ENCODE assay signal across 28 cellular contexts in genomic region chr14:73368621-73369020, GRCh38.
"Had no signal": no experiment of that assay in that cellular context is flagged by ENCODE, and none has a peak within 500 bp of the region (broad histone marks: within the 10 kb centered on the region; RNA-seq: fewer than 3 reads in every experiment).

No MANE protein-coding gene starts in this region.

- ATAC-seq: activated CD4-positive, CD25-positive, alpha-beta regulatory T cell treated with anti-CD3 and anti-CD28 coated beads, Interleukin-2, amount 50 U/mL, for 24 hours; left ventricle myocardium superior; right lobe of liver; stimulated activated effector memory CD8-positive, alpha-beta T cell treated with anti-CD3 and anti-CD28 coated beads, Interleukin-12 subunit alpha, Interleukin-12 subunit beta, amount 100 ng/mL, for 72 hours had no signal

- H3K27ac ChIP-seq: breast epithelium, epithelial cell of prostate, esophagus squamous epithelium, right lobe of liver, skin epidermis, thyroid gland, upper lobe of left lung, vagina, VCaP had no signal

- DNase-seq: activated CD4-positive, alpha-beta memory T cell treated with anti-CD3 and anti-CD28 coated beads, Interleukin-2, amount 10 ng/mL, durations not matched to agents 7 days and 5 days; activated CD4-positive, alpha-beta T cell treated with anti-CD3 and anti-CD28 coated beads, Interleukin-2, amount 10 ng/mL, durations not matched to agents 24 days and 14 days; activated CD8-positive, alpha-beta memory T cell treated with anti-CD3 and anti-CD28 coated beads, Interleukin-2, amount 50 U/mL, for 48 hours; activated gamma-delta T cell; activated naive CD4-positive, alpha-beta T cell treated with anti-CD3 and anti-CD28 coated beads, Interleukin-2, amount 50 U/mL, for 16 hours; activated T-cell treated with anti-CD3 and anti-CD28 coated beads, Interleukin-2, amount 50 U/mL, for 24 hours; dermis blood vessel endothelial cell; effector CD4-positive, alpha-beta T cell; esophagus squamous epithelium; foreskin melanocyte; left ventricle myocardium superior; right lobe of liver; stimulated activated CD4-positive, alpha-beta T cell treated with anti-CD3 and anti-CD28 coated beads, Interleukin-12 subunit alpha, Interleukin-12 subunit beta, amount 100 ng/mL, for 4 hours; stimulated activated CD4-positive, alpha-beta T cell treated with anti-CD3 and anti-CD28 coated beads, Interleukin-4, amount 100 ng/mL, for 1 hour; substantia nigra; thyroid gland; upper lobe of left lung had no signal

- H3K27me3 ChIP-seq: breast epithelium, esophagus squamous epithelium, right lobe of liver, thyroid gland, upper lobe of left lung, vagina had no signal

- H3K4me3 ChIP-seq: breast epithelium, esophagus squamous epithelium, right lobe of liver, skin epidermis, thyroid gland, upper lobe of left lung, vagina had no signal

- FAIRE-seq: colon, endometrium, islet of Langerhans, TTC549 had no signal

- H3K4me1 ChIP-seq: breast epithelium, esophagus squamous epithelium, vagina had no signal

- H3K9me3 ChIP-seq: breast epithelium, esophagus squamous epithelium, right lobe of liver, thyroid gland, upper lobe of left lung, vagina had no signal

- H3K36me3 ChIP-seq: breast epithelium, esophagus squamous epithelium, right lobe of liver, thyroid gland, vagina had no signal
